Comparison of ENCODE assay signal across 12 cellular contexts in the genomic region with DNA sequence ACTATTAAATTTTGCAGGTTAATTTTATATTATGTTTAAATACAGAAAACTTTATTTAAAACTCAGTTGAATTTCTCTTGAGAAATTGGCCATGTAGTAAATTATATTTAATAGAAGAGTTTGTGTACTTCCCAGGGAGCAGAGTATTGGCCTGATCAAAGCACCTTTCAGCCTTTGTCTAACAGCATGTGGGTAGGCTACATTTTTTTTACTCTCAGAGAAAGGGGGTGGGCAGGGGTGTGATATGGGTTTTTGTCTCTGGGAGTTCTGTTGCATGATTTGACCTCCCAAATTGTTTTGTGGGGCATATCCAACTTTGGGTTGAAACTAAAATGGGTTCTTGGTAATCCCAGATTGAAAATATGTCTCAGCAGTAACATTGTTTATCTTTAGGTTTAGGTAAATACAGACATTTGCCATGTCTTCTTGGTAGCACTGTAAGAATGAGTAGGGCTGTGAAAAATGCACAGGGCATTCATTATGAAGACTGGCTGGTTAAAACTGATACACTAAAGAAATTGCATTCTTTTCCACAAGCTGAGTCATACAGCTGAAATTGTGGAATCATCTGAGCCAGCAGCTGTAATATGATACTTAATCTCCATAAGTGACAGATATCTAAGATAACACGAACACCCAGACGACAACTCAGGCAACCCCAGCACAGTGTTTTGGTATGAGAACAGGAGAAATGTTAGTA.
DNase-seq lines count a peak whose midpoint lies in the region; ATAC-seq and TF ChIP-seq lines count a peak whose summit lies in the region.
"Had no signal": no experiment of that assay in that cellular context is flagged by ENCODE, and none has a peak within 500 bp of the region (broad histone marks: within the 10 kb centered on the region; RNA-seq: fewer than 3 reads in every experiment).

No MANE protein-coding gene starts in this region.

- H3K4me1 ChIP-seq in SJCRH30 (peaks cover 20% of the 10 kb centered on the region), smooth muscle cell (ENCODE audit: low read depth) (peaks cover 10% of the 10 kb centered on the region), right atrium auricular region (no peaks in the 10 kb centered on the region)
- H3K4me1 ChIP-seq: spleen, testis had no signal

- WGBS in smooth muscle cell (ENCODE audit: low lambda C conversion rate), result 0% methylated on average over 2 of the region's 2 CpGs

- H2AFZ ChIP-seq in smooth muscle cell (ENCODE audit: low read depth), result no peak overlapping the region

- H3K9me3 ChIP-seq in SJCRH30 (replicated peaks) (0 out of 2 replicates have a peak, but pooled peaks cover 4% of the 10 kb centered on the region), smooth muscle cell (replicated peaks; ENCODE audit: low read depth) (no peaks in the 10 kb centered on the region), right atrium auricular region (no peaks in the 10 kb centered on the region)
- H3K9me3 ChIP-seq: spleen, testis had no signal

- H3K27me3 ChIP-seq in SJCRH30 (no peaks in the 10 kb centered on the region), smooth muscle cell (ENCODE audit: low read depth) (no peaks in the 10 kb centered on the region), right atrium auricular region (no peaks in the 10 kb centered on the region)
- H3K27me3 ChIP-seq: spleen, testis had no signal

- peak overlapping the region; percentile 58 for H3K27ac ChIP-seq in SJCRH30
- H3K27ac ChIP-seq in smooth muscle cell (ENCODE audit: low read depth), result peak overlapping the region; percentile 94
- H3K27ac ChIP-seq in substantia nigra (ENCODE audit: low read depth, low read length, poor library complexity, severe bottlenecking), result no peak overlapping the region
- no peak overlapping the region for H3K27ac ChIP-seq in right atrium auricular region
- H3K27ac ChIP-seq: spleen, testis had no signal

- H3K9ac ChIP-seq in smooth muscle cell (ENCODE audit: low read depth), result peak overlapping the region; percentile 60

- peaks cover 11% of the 10 kb centered on the region for H3F3A ChIP-seq in smooth muscle cell (ENCODE audit: low read depth)

- H3K79me2 ChIP-seq in smooth muscle cell (ENCODE audit: low read depth), result no peaks in the 10 kb centered on the region

- H3K36me3 ChIP-seq in SJCRH30, result no peaks in the 10 kb centered on the region
- no peaks in the 10 kb centered on the region for H3K36me3 ChIP-seq in smooth muscle cell (ENCODE audit: low read depth)
- no peaks in the 10 kb centered on the region for H3K36me3 ChIP-seq in right atrium auricular region
- H3K36me3 ChIP-seq: spleen had no signal

- TF ChIP-seq CTCF in HFF-Myc (IDR thresholded peaks at IDR 0.05; ENCODE audit: low read depth, low read length, missing control alignments) (no peak), smooth muscle cell (IDR thresholded peaks at IDR 0.05; ENCODE audit: borderline replicate concordance, insufficient read depth, poor library complexity, severe bottlenecking) (no peak), right atrium auricular region (IDR thresholded peaks at IDR 0.05) (no peak)

- H3K4me3 ChIP-seq in HFF-Myc (replicated peaks; ENCODE audit: low read depth, low read length), result no peak overlapping the region
- no peak overlapping the region for H3K4me3 ChIP-seq in SJCRH30
- H3K4me3 ChIP-seq in smooth muscle cell, result no peak overlapping the region
- no peak overlapping the region for H3K4me3 ChIP-seq in right atrium auricular region
- H3K4me3 ChIP-seq: spleen, testis had no signal

- no peak for ATAC-seq in HG03045 (IDR thresholded peaks at IDR 0.05; ENCODE audit: unreplicated experiment)

- H3K4me2 ChIP-seq in smooth muscle cell, result peak overlapping the region; percentile 50

- intact Hi-C loops in posterior vena cava (cut with DNase I), result no loop called here

- H4K20me1 ChIP-seq in smooth muscle cell (ENCODE audit: low read depth), result no peaks in the 10 kb centered on the region

- DNase-seq in HFF-Myc (ENCODE audit: extremely low read depth, low read depth) (peak; percentile 71), SJCRH30 (peak; percentile 28 to 63), fibroblast of the conjunctiva (ENCODE audit: low read depth) (peak; percentile 61), smooth muscle cell (lab: John Stamatoyannopoulos, UW; ENCODE audit: unreplicated experiment) (no peak), posterior vena cava (ENCODE audit: low spot score) (no peak), substantia nigra (lab: John Stamatoyannopoulos, UW) (no peak), right atrium auricular region (ENCODE audit: low spot score) (no peak)
- DNase-seq: NCI-H1105, spleen, T-helper 9 cell, testis had no signal

Comparison
In these comparisons a context has a peak if more than half of its experiments do, and no peak if none do; other contexts are left out.
1. DNase-seq: peak in HFF-Myc (single experiment), SJCRH30 (2 of 2) and fibroblast of the conjunctiva (single experiment); none in smooth muscle cell (single experiment), posterior vena cava (single experiment), substantia nigra (0 of 49) and right atrium auricular region (single experiment).
2. H3K27ac ChIP-seq: peak in SJCRH30 (single experiment) and smooth muscle cell (single experiment); none in substantia nigra (single experiment) and right atrium auricular region (0 of 2).